ENCODE assay signal across 1 cellular context in the genomic region with DNA sequence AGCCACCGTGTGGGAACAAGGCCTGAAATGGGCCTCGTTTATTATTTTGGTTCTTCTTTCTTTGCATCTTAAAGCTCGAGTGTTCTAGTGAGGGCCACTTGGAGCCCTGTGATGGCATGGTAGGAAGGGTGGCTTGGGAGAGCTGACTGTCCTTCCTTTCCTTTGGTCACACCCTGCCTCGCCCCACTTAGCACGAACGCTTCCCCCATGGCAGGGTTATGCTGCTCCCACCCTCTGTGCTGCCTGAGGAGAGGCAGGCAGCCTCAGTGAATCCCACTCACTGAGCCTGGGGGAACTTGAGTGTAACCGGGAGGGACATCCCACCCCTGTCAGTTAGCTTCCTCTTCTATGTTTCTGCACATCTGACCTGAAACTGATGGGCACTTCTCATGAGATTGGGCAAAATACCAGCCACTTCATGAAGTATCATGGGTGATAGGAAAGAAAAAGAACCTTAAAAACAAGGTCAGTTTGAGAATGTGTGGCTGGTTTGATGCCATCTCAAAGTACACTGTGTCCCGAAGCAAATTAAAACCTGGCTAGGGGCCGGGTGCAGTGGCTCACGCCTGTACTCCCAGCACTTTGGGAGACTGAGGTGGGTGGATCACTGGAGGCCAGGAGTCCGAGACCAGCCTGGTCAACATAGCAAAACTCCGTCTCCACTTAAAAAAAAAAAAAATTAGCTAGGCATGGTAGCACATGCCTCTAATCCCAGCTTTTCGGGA.
TF ChIP-seq lines count a peak whose summit lies in the region.

No MANE protein-coding gene starts in this region.

TF ChIP-seq in K562, 482 proteins besides CTCF, POLR2A, EP300 and RAD21:
- TF ChIP-seq RB1 (IDR thresholded peaks at IDR 0.05; ENCODE audit: low read depth) (no peak), SMARCC2 (IDR thresholded peaks at IDR 0.05; ENCODE audit: low read depth) (no peak), ZNF121 (CRISPR knock-in tag; conservative IDR thresholded peaks at IDR 0.05) (no peak), PHB (CRISPR knock-in tag; IDR thresholded peaks at IDR 0.05) (no peak), E2F3 (CRISPR knock-in tag; IDR thresholded peaks at IDR 0.05) (no peak), ZNF644 (tag; IDR thresholded peaks at IDR 0.05; ENCODE audit: low read depth) (no peak), HMG20B (CRISPR knock-in tag; IDR thresholded peaks at IDR 0.05) (no peak), PHF20 (IDR thresholded peaks at IDR 0.05; ENCODE audit: partially characterized antibody) (no peak)
- TF ChIP-seq, protein P1, sequence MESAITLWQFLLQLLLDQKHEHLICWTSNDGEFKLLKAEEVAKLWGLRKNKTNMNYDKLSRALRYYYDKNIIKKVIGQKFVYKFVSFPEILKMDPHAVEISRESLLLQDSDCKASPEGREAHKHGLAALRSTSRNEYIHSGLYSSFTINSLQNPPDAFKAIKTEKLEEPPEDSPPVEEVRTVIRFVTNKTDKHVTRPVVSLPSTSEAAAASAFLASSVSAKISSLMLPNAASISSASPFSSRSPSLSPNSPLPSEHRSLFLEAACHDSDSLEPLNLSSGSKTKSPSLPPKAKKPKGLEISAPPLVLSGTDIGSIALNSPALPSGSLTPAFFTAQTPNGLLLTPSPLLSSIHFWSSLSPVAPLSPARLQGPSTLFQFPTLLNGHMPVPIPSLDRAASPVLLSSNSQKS (CRISPR knock-in tag; IDR thresholded peaks at IDR 0.05), result no peak
- TF ChIP-seq, protein P2, sequence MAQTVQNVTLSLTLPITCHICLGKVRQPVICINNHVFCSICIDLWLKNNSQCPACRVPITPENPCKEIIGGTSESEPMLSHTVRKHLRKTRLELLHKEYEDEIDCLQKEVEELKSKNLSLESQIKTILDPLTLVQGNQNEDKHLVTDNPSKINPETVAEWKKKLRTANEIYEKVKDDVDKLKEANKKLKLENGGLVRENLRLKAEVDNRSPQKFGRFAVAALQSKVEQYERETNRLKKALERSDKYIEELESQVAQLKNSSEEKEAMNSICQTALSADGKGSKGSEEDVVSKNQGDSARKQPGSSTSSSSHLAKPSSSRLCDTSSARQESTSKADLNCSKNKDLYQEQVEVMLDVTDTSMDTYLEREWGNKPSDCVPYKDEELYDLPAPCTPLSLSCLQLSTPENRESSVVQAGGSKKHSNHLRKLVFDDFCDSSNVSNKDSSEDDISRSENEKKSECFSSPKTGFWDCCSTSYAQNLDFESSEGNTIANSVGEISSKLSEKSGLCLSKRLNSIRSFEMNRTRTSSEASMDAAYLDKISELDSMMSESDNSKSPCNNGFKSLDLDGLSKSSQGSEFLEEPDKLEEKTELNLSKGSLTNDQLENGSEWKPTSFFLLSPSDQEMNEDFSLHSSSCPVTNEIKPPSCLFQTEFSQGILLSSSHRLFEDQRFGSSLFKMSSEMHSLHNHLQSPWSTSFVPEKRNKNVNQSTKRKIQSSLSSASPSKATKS (CRISPR knock-in tag; IDR thresholded peaks at IDR 0.05), result no peak
- TF ChIP-seq, protein P3, sequence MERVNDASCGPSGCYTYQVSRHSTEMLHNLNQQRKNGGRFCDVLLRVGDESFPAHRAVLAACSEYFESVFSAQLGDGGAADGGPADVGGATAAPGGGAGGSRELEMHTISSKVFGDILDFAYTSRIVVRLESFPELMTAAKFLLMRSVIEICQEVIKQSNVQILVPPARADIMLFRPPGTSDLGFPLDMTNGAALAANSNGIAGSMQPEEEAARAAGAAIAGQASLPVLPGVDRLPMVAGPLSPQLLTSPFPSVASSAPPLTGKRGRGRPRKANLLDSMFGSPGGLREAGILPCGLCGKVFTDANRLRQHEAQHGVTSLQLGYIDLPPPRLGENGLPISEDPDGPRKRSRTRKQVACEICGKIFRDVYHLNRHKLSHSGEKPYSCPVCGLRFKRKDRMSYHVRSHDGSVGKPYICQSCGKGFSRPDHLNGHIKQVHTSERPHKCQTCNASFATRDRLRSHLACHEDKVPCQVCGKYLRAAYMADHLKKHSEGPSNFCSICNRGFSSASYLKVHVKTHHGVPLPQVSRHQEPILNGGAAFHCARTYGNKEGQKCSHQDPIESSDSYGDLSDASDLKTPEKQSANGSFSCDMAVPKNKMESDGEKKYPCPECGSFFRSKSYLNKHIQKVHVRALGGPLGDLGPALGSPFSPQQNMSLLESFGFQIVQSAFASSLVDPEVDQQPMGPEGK (CRISPR knock-in tag; IDR thresholded peaks at IDR 0.05; ENCODE audit: borderline replicate concordance), result no peak
- TF ChIP-seq, protein P4, sequence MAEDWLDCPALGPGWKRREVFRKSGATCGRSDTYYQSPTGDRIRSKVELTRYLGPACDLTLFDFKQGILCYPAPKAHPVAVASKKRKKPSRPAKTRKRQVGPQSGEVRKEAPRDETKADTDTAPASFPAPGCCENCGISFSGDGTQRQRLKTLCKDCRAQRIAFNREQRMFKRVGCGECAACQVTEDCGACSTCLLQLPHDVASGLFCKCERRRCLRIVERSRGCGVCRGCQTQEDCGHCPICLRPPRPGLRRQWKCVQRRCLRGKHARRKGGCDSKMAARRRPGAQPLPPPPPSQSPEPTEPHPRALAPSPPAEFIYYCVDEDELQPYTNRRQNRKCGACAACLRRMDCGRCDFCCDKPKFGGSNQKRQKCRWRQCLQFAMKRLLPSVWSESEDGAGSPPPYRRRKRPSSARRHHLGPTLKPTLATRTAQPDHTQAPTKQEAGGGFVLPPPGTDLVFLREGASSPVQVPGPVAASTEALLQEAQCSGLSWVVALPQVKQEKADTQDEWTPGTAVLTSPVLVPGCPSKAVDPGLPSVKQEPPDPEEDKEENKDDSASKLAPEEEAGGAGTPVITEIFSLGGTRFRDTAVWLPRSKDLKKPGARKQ (CRISPR knock-in tag; IDR thresholded peaks at IDR 0.05), result no peak
- TF ChIP-seq, protein P5, sequence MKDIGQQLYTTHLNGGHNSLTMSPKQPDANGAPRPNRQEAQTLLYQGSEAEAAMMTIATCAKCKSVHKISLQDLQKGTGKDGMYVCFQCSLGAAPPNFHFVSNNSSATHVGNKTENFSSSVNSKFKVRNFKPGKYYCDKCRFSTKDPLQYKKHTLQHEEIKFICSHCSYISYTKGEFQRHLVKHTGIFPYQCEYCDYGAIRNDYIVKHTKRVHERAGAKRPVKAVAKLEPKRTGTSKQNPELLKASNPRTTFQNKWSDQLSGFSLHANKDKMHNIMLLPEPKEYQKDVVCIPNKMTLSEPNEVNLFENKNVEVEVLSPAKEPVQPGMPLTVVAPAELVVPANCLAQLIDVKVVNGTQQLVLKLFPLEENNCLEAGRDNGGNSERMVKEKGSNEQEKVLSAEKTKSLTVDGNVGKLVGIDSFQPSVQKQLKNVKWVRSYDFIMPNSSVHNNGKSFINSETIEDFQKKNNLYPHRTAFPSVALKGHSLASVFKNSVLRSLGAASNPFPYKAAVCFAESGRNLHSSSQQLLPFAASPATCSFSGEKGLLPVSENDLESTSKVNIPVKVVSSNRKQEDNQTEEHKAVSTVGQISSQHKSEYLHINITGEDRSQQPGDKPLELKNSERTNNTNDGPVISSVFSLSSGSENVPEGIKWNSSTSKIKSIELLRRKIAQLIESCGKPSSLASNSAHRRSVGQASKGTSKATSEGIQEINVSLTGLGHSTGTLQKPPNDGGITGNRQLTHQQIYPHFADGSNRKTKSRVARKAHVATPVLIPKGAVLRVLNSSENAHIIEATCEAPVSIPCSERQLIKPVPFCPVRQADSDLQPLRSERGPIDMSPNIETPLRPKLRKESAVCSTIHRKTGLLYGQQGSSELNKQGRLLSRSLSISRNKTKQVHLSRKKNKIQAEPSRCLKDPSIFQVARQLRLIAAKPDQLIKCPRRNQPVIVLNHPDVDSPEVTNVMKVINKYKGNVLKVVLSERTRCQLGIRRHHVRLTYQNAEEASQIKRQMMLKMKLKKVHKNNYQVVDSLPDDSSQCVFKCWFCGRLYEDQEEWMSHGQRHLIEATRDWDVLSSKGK (CRISPR knock-in tag; IDR thresholded peaks at IDR 0.05), result no peak
